ENCODE assay signal across 8 cellular contexts in the genomic region with DNA sequence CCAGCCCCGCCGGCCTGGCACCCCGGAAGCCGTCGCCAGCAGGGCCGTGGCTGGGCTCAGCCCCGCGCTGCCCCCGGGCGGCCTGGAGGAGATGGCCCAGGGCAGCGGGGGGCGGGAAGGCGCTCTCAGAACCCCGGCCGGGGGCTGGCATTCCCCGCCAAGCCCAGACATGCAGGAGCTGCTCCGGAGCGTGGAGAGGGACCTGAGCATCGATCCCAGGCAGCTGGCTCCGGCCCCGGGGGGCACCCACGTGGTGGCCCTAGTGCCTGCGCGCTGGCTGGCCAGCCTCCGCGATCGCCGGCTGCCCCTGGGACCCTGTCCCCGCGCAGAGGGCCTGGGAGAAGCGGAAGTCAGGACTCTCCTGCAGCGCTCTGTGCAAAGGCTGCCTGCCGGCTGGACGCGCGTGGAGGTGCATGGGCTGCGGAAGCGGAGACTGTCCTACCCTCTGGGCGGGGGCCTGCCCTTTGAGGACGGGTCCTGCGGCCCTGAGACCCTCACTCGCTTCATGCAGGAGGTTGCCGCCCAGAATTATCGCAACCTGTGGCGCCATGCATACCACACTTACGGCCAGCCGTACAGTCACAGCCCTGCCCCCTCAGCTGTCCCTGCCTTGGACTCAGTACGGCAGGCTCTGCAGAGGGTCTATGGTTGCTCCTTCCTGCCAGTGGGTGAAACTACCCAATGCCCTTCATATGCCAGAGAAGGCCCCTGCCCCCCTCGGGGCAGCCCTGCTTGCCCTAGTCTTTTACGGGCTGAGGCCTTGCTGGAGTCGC. TPM values are rescaled to one million over a fixed set of nuclear protein-coding genes. Genes with fewer than 3 reads are reported as not detected.
DNase-seq lines count a peak whose midpoint lies in the region; ATAC-seq and TF ChIP-seq lines count a peak whose summit lies in the region.

No MANE protein-coding gene starts in this region.

- no peaks in the 10 kb centered on the region for H3K27me3 ChIP-seq in heart right ventricle

- no peaks in the 10 kb centered on the region for H3K27me3 Mint-ChIP-seq in activated CD4-positive, alpha-beta T cell treated with anti-CD3 and anti-CD28 coated beads, Interleukin-2, amount 10 ng/mL, durations not matched to agents 7 days and 5 days
- H3K27me3 Mint-ChIP-seq in activated CD4-positive, alpha-beta memory T cell treated with anti-CD3 and anti-CD28 coated beads, Interleukin-2, amount 10 ng/mL, durations not matched to agents 7 days and 5 days = no peaks in the 10 kb centered on the region

- H3K4me3 Mint-ChIP-seq in activated CD4-positive, alpha-beta T cell treated with anti-CD3 and anti-CD28 coated beads, Interleukin-2, amount 10 ng/mL, durations not matched to agents 7 days and 5 days = peak overlapping the region; percentile 76
- H3K4me3 Mint-ChIP-seq in activated CD4-positive, alpha-beta memory T cell treated with anti-CD3 and anti-CD28 coated beads, Interleukin-2, amount 10 ng/mL, durations not matched to agents 7 days and 5 days = peak overlapping the region; percentile 72

- POLR2A ChIA-PET in activated CD4-positive, alpha-beta T cell treated with anti-CD3 and anti-CD28 coated beads, Interleukin-2, amount 10 ng/mL, durations not matched to agents 7 days and 5 days (lab: Charles Lee) = no interaction called here
- POLR2A ChIA-PET in activated CD4-positive, alpha-beta memory T cell treated with anti-CD3 and anti-CD28 coated beads, Interleukin-2, amount 10 ng/mL, durations not matched to agents 7 days and 5 days (lab: Charles Lee) = interaction anchor here (0.7 to 5.5 kb wide), 11 partner anchors 10 to 579 kb away, joined by 3 to 56 read pairs (median 4); partner anchors contain the start of genes RPA1, SERPINF1, SMYD4 and SRR

- 17 to 25% methylated on average over 45 to 51 of the region's 51 CpGs for WGBS in heart right ventricle, 2 donors

- TF ChIP-seq CTCF in heart right ventricle (IDR thresholded peaks at IDR 0.05) = peak in 2 of 9 donors; percentile 2 to 26
- no peak for TF ChIP-seq CTCF in GM13976 (IDR thresholded peaks at IDR 0.05; ENCODE audit: borderline replicate concordance, control extremely low read depth, extremely low read depth, insufficient read depth, missing control alignments)

- ATAC-seq in HG03280 (IDR thresholded peaks at IDR 0.05; ENCODE audit: unreplicated experiment) (peak; percentile 37), heart right ventricle (peak; percentile 4 to 64 (median 30))

- H3K36me3 ChIP-seq in heart right ventricle = peaks cover 0 to 41% (median 2%) of the 10 kb centered on the region in 9 donors

- H3K9me3 Mint-ChIP-seq in activated CD4-positive, alpha-beta T cell treated with anti-CD3 and anti-CD28 coated beads, Interleukin-2, amount 10 ng/mL, durations not matched to agents 7 days and 5 days = no peaks in the 10 kb centered on the region
- no peaks in the 10 kb centered on the region for H3K9me3 Mint-ChIP-seq in activated CD4-positive, alpha-beta memory T cell treated with anti-CD3 and anti-CD28 coated beads, Interleukin-2, amount 10 ng/mL, durations not matched to agents 7 days and 5 days

- peak overlapping the region; percentile 66 to 81 (median 72) for H3K4me3 ChIP-seq in heart right ventricle

- CTCF ChIA-PET in activated CD4-positive, alpha-beta T cell treated with anti-CD3 and anti-CD28 coated beads, Interleukin-2, amount 10 ng/mL, durations not matched to agents 7 days and 5 days (lab: Charles Lee) = interaction anchor here (2.6 kb wide), 1 partner anchor 8 kb away, joined by 10 read pairs; no protein-coding TSS in a partner anchor
- CTCF ChIA-PET in activated CD4-positive, alpha-beta memory T cell treated with anti-CD3 and anti-CD28 coated beads, Interleukin-2, amount 10 ng/mL, durations not matched to agents 7 days and 5 days (lab: Charles Lee) = interaction anchor here (0.8 to 1.1 kb wide), 2 partner anchors 9 to 105 kb away, joined by 3 to 4 read pairs; partner anchors contain the start of genes RPA1 and SMYD4

- H3K27ac ChIP-seq in heart right ventricle = peak overlapping the region; percentile 76 to 97 (median 86)

- peak overlapping the region; percentile 50 for H3K27ac Mint-ChIP-seq in activated CD4-positive, alpha-beta T cell treated with anti-CD3 and anti-CD28 coated beads, Interleukin-2, amount 10 ng/mL, durations not matched to agents 7 days and 5 days
- H3K27ac Mint-ChIP-seq in activated CD4-positive, alpha-beta memory T cell treated with anti-CD3 and anti-CD28 coated beads, Interleukin-2, amount 10 ng/mL, durations not matched to agents 7 days and 5 days = peak overlapping the region; percentile 47

- intact Hi-C loops in heart right ventricle (cut with DNase I) = loop anchor here in 8 of 10 donors (2.0 to 10.0 kb wide), 7 partner anchors 57 to 320 kb away; partner anchors contain the start of genes OVCA2 (in 2 of the 8), DPH1 (in 1 of the 8) and RTN4RL1 (in 1 of the 8)

- in situ Hi-C loops in GM13976 (cut with MboI; ENCODE audit: low sequenced_read_pairs, unreplicated experiment) = loop anchor here (25.0 kb wide), 1 partner anchor 312 kb away; the partner anchor contains the start of genes DPH1, OVCA2 and RTN4RL1

- H3K4me1 Mint-ChIP-seq in activated CD4-positive, alpha-beta T cell treated with anti-CD3 and anti-CD28 coated beads, Interleukin-2, amount 10 ng/mL, durations not matched to agents 7 days and 5 days = peaks cover 55% of the 10 kb centered on the region
- peaks cover 51% of the 10 kb centered on the region for H3K4me1 Mint-ChIP-seq in activated CD4-positive, alpha-beta memory T cell treated with anti-CD3 and anti-CD28 coated beads, Interleukin-2, amount 10 ng/mL, durations not matched to agents 7 days and 5 days

- peaks cover 11 to 81% (median 31%) of the 10 kb centered on the region in 9 donors for H3K4me1 ChIP-seq in heart right ventricle

- H3K9me3 ChIP-seq in heart right ventricle = no peaks in the 10 kb centered on the region

- peaks cover 19% of the 10 kb centered on the region for H3K36me3 Mint-ChIP-seq in activated CD4-positive, alpha-beta T cell treated with anti-CD3 and anti-CD28 coated beads, Interleukin-2, amount 10 ng/mL, durations not matched to agents 7 days and 5 days (ENCODE audit: low read depth)
- peaks cover 16% of the 10 kb centered on the region for H3K36me3 Mint-ChIP-seq in activated CD4-positive, alpha-beta memory T cell treated with anti-CD3 and anti-CD28 coated beads, Interleukin-2, amount 10 ng/mL, durations not matched to agents 7 days and 5 days (ENCODE audit: low read depth)

- peak; percentile 21 for DNase-seq in activated CD4-positive, alpha-beta T cell treated with anti-CD3 and anti-CD28 coated beads, Interleukin-2, amount 10 ng/mL, durations not matched to agents 7 days and 5 days
- no peak for DNase-seq in activated CD4-positive, alpha-beta T cell treated with anti-CD3 and anti-CD28 coated beads, Interleukin-2, amount 50 U/mL, for 1 hour
- no peak for DNase-seq in activated CD4-positive, alpha-beta memory T cell treated with anti-CD3 and anti-CD28 coated beads, Interleukin-2, amount 10 ng/mL, durations not matched to agents 7 days and 5 days
- DNase-seq in heart right ventricle = no peak
- peak; percentile 67 for DNase-seq in retina
- DNase-seq in 8988T = no peak
- DNase-seq in GM13976 (ENCODE audit: low spot score) = no peak

RNA-seq across cellular contexts. Expression of gene WDR81, which starts 0.6 kb away (rescaled TPM):
- 10 to 100 TPM; 50.7 to 57.9 TPM for total RNA-seq in activated CD4-positive, alpha-beta T cell treated with anti-CD3 and anti-CD28 coated beads, Interleukin-2, amount 10 ng/mL, durations not matched to agents 7 days and 5 days
- 10 to 100 TPM; 33.3 to 35.1 TPM for total RNA-seq in activated CD4-positive, alpha-beta memory T cell treated with anti-CD3 and anti-CD28 coated beads, Interleukin-2, amount 10 ng/mL, durations not matched to agents 7 days and 5 days
- 10 to 100 TPM in 4 of 10 donors, 1 to 10 TPM in 6; 7.7 to 16.9 (median 9.2) TPM for total RNA-seq in heart right ventricle
- polyA plus RNA-seq in heart right ventricle = 10 to 100 TPM in 1 of 2 donors, 1 to 10 TPM in 1; 8.5 to 14.9 TPM

RNA-seq across cellular contexts. Expression of gene TLCD2, which starts 14.9 kb away (rescaled TPM):
- total RNA-seq in activated CD4-positive, alpha-beta T cell treated with anti-CD3 and anti-CD28 coated beads, Interleukin-2, amount 10 ng/mL, durations not matched to agents 7 days and 5 days = under 1 TPM; 0.07 to 0.12 TPM
- under 1 TPM; 0.65 to 0.75 TPM for total RNA-seq in activated CD4-positive, alpha-beta memory T cell treated with anti-CD3 and anti-CD28 coated beads, Interleukin-2, amount 10 ng/mL, durations not matched to agents 7 days and 5 days
- 1 to 10 TPM in 9 of 10 donors, under 1 TPM in 1; 0.96 to 6.0 (median 1.9) TPM for total RNA-seq in heart right ventricle
- 1 to 10 TPM; 1.6 to 3.2 TPM for polyA plus RNA-seq in heart right ventricle

RNA-seq across cellular contexts. Expression of gene SERPINF2, which starts 17.6 kb away (rescaled TPM):
- 1 to 10 TPM in 1 of 2 experiments, under 1 TPM in 1; 0.79 to 1.3 TPM for total RNA-seq in activated CD4-positive, alpha-beta T cell treated with anti-CD3 and anti-CD28 coated beads, Interleukin-2, amount 10 ng/mL, durations not matched to agents 7 days and 5 days
- total RNA-seq in activated CD4-positive, alpha-beta memory T cell treated with anti-CD3 and anti-CD28 coated beads, Interleukin-2, amount 10 ng/mL, durations not matched to agents 7 days and 5 days = under 1 TPM; 0.23 to 0.55 TPM
- 1 to 10 TPM in 3 of 10 donors, under 1 TPM in 5, not detected in 2; 0.18 to 1.3 (median 0.41) TPM for total RNA-seq in heart right ventricle
- polyA plus RNA-seq in heart right ventricle = 1 to 10 TPM; 2.0 to 2.8 TPM

RNA-seq across cellular contexts. Expression of gene SERPINF1, which starts 36.8 kb away (rescaled TPM):
- total RNA-seq in activated CD4-positive, alpha-beta T cell treated with anti-CD3 and anti-CD28 coated beads, Interleukin-2, amount 10 ng/mL, durations not matched to agents 7 days and 5 days = 1 to 10 TPM; 1.3 to 2.0 TPM
- total RNA-seq in activated CD4-positive, alpha-beta memory T cell treated with anti-CD3 and anti-CD28 coated beads, Interleukin-2, amount 10 ng/mL, durations not matched to agents 7 days and 5 days = not detected
- 100 to 1,000 TPM in 4 of 10 donors, 10 to 100 TPM in 6; 26.2 to 185 (median 89.1) TPM for total RNA-seq in heart right ventricle
- 100 to 1,000 TPM; 181 to 247 TPM for polyA plus RNA-seq in heart right ventricle

RNA-seq across cellular contexts. Expression of gene PRPF8, which starts 40.4 kb away (rescaled TPM):
- 100 to 1,000 TPM; 302 to 316 TPM for total RNA-seq in activated CD4-positive, alpha-beta T cell treated with anti-CD3 and anti-CD28 coated beads, Interleukin-2, amount 10 ng/mL, durations not matched to agents 7 days and 5 days
- total RNA-seq in activated CD4-positive, alpha-beta memory T cell treated with anti-CD3 and anti-CD28 coated beads, Interleukin-2, amount 10 ng/mL, durations not matched to agents 7 days and 5 days = 100 to 1,000 TPM; 264 to 267 TPM
- 100 to 1,000 TPM; 137 to 205 (median 179) TPM for total RNA-seq in heart right ventricle
- polyA plus RNA-seq in heart right ventricle = 100 to 1,000 TPM in 1 of 2 donors, 10 to 100 TPM in 1; 79.1 to 107 TPM

Comparison
In these comparisons a context has a peak if more than half of its experiments do, and no peak if none do; other contexts are left out.
1. DNase-seq: peak in activated CD4-positive, alpha-beta T cell treated with anti-CD3 and anti-CD28 coated beads, Interleukin-2, amount 10 ng/mL, durations not matched to agents 7 days and 5 days (single experiment) and retina (single experiment); none in activated CD4-positive, alpha-beta T cell treated with anti-CD3 and anti-CD28 coated beads, Interleukin-2, amount 50 U/mL, for 1 hour (single experiment), activated CD4-positive, alpha-beta memory T cell treated with anti-CD3 and anti-CD28 coated beads, Interleukin-2, amount 10 ng/mL, durations not matched to agents 7 days and 5 days (single experiment), heart right ventricle (0 of 2), 8988T (single experiment) and GM13976 (single experiment).